ENCODE assay signal across 16 cellular contexts in the genomic region with DNA sequence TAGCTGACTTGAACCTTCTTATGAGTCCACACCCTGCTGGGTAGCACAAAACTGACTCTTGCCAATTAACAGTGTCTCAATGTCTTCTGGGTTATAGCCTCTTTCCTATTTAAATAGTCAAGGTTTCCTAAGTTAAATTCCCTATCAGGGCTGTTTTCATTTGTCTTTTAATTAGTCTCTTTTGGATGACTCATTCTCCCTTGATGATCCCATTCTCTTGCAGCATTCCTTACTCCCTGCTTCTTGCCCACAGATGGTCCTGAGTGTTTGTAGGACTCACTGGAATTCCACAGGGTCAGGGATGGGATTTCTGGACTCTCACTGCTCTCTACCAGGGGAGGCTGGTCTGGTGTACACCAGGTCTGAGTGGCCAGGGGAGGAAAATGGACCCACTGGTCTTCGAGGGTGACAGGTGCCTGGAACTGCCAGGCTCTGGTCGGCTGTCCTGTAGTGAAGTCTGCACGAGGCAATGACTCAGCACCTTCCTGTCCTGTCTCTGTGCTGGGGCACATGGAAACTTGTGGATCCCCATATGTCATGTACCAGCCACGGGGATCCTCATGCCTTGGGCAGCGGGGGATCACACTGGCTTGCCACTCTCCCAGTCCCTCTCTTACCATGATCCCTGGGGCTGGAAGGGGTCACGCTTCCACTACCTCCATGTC.
DNase-seq lines count a peak whose midpoint lies in the region; ATAC-seq, FAIRE-seq and TF ChIP-seq lines count a peak whose summit lies in the region.
"Had no signal": no experiment of that assay in that cellular context is flagged by ENCODE, and none has a peak within 500 bp of the region (broad histone marks: within the 10 kb centered on the region; RNA-seq: fewer than 3 reads in every experiment).

No MANE protein-coding gene starts in this region.

- H2BK15ac ChIP-seq in H9 (ENCODE audit: low read depth, low read length): no peak overlapping the region

- H3K4ac ChIP-seq in H9 (ENCODE audit: low read depth, low read length): no peak overlapping the region

- no peaks in the 10 kb centered on the region for H3K9me2 ChIP-seq in PC-3 (replicated peaks; ENCODE audit: low read length)

- TF ChIP-seq POLR2A in esophagus muscularis mucosa (IDR thresholded peaks at IDR 0.05; ENCODE audit: low read depth) (no peak), GM12891 (IDR thresholded peaks at IDR 0.05; ENCODE audit: low read depth, low read length) (no peak)

- no TSS peak for BruUV-seq in PC-3 (replicated peaks; lab: Mats Ljungman, UMichigan)

- H2AK5ac ChIP-seq in H9 (ENCODE audit: insufficient read length, low read length): no peak overlapping the region

- no peaks in the 10 kb centered on the region for H3K79me1 ChIP-seq in H9 (ENCODE audit: insufficient read depth, low read depth, low read length, poor library complexity, severe bottlenecking)

- H3K4me1 ChIP-seq in H9 (ENCODE audit: insufficient read depth, low read length) (peaks cover 8% of the 10 kb centered on the region; the same call in 1 of the 2 replicates), PC-3 (ENCODE audit: insufficient read depth, low read length) (no peaks in the 10 kb centered on the region), esophagus muscularis mucosa (peaks cover 2 to 8% (median 6%) of the 10 kb centered on the region in 4 donors), osteoblast (ENCODE audit: insufficient read depth, low read length) (no peaks in the 10 kb centered on the region)

- H3K23ac ChIP-seq in H9 (ENCODE audit: insufficient read length, low read depth, low read length): no peak overlapping the region

- H3K27ac Mint-ChIP-seq in H9: peak overlapping the region; percentile 60 to 84 (median 62); a peak in 6 of 7 replicates
- H3K27ac Mint-ChIP-seq: activated T-helper 1 cell treated with anti-CD3 and anti-CD28 coated beads, Interleukin-12 subunit alpha, Interleukin-12 subunit beta, Interleukin-2, Interleukin-4 antibody, amounts not matched to agents 30 ng/mL and 10 ng/mL and 1 ng/mL, durations not matched to agents 14 hours and 24 hours and 36 hours; T-helper 2 cell treated with Interferon-gamma antibody and Interleukin-4, amounts not matched to agents 5 μg/mL and 100 μg/mL, for 36 hours had no signal

- intact Hi-C loops in PC-3 (cut with micrococcal nuclease): no loop called here
- intact Hi-C loops in esophagus muscularis mucosa (cut with DNase I): no loop called here

- no peaks in the 10 kb centered on the region for H3K79me2 ChIP-seq in H9 (ENCODE audit: insufficient read depth, low read length)
- H3K79me2 ChIP-seq in PC-3 (ENCODE audit: low read length): no peaks in the 10 kb centered on the region
- H3K79me2 ChIP-seq in osteoblast (ENCODE audit: insufficient read depth, low read length): no peaks in the 10 kb centered on the region

- FAIRE-seq in GM12891 (lab: Jason Lieb, UNC): no peak

- H3K36me3 Mint-ChIP-seq in H9 (ENCODE audit: insufficient read depth in 1 of 3, low read depth in 3 of 3): 0 out of 7 replicates have a peak, but pooled peaks cover 0 to 7% (median 0%) of the 10 kb centered on the region in 3 experiments
- H3K36me3 Mint-ChIP-seq: CD4-positive, CD25-positive, alpha-beta regulatory T cell had no signal

- no peak overlapping the region for H2BK12ac ChIP-seq in H9 (ENCODE audit: insufficient read length, low read depth, low read length)

- H4K8ac ChIP-seq in H9 (replicated peaks; ENCODE audit: insufficient read length, low read depth, low read length): no peak overlapping the region

- ATAC-seq in PC-3 (peak; percentile 45), HG03097 (IDR thresholded peaks at IDR 0.05; ENCODE audit: low FRiP score, unreplicated experiment) (no peak)
- no peak for ATAC-seq in stimulated activated naive CD8-positive, alpha-beta T cell treated with anti-CD3 and anti-CD28 coated beads, Interleukin-15, Interleukin-2, amounts not matched to agents 100 U/mL and 50 U/mL, for 24 hours
- ATAC-seq: left ventricle myocardium superior, Right ventricle myocardium inferior had no signal

- no peak overlapping the region for H4K5ac ChIP-seq in H9 (ENCODE audit: insufficient read length, low read depth, low read length)

- no peaks in the 10 kb centered on the region for H3F3A ChIP-seq in PC-3 (ENCODE audit: low read length, unreplicated experiment)

- H3K4me3 ChIP-seq in PC-3 (ENCODE audit: low read length): no peak overlapping the region
- H3K4me3 ChIP-seq in esophagus muscularis mucosa: no peak overlapping the region
- no peak overlapping the region for H3K4me3 ChIP-seq in osteoblast (ENCODE audit: insufficient read depth, low read length)

- H3K18ac ChIP-seq in H9 (ENCODE audit: insufficient read length, low read depth, low read length): no peak overlapping the region

- no peak overlapping the region for H2BK120ac ChIP-seq in H9 (ENCODE audit: low read depth, low read length, poor library complexity, severe bottlenecking)

- peak overlapping the region; percentile 58; the same call in 1 of the 2 replicates for H3K14ac ChIP-seq in H9 (ENCODE audit: insufficient read depth, low read length)

- H3K23me2 ChIP-seq in H9 (ENCODE audit: insufficient read length, low read depth, low read length, poor library complexity, severe bottlenecking): no peaks in the 10 kb centered on the region

- no peak overlapping the region for H2BK5ac ChIP-seq in H9 (ENCODE audit: insufficient read length, low read length)

- H3K4me2 ChIP-seq in H9 (ENCODE audit: insufficient read depth, insufficient read length, low read length) (no peak overlapping the region), PC-3 (ENCODE audit: low read length) (no peak overlapping the region), osteoblast (ENCODE audit: insufficient read depth, low read length) (no peak overlapping the region)

- H3K27me3 Mint-ChIP-seq in H9 (ENCODE audit: low read depth): no peaks in the 10 kb centered on the region; the same call in 1 of the 2 replicates

- TF ChIP-seq EP300 in esophagus muscularis mucosa (IDR thresholded peaks at IDR 0.05): no peak

- no peaks in the 10 kb centered on the region for H3K27me3 ChIP-seq in H9 (ENCODE audit: insufficient read depth, low read length)
- peaks cover 49% of the 10 kb centered on the region for H3K27me3 ChIP-seq in PC-3 (ENCODE audit: low read length)
- H3K27me3 ChIP-seq in esophagus muscularis mucosa: no peaks in the 10 kb centered on the region
- H3K27me3 ChIP-seq in osteoblast (ENCODE audit: insufficient read depth, low read length): peaks cover 19% of the 10 kb centered on the region

- H2BK20ac ChIP-seq in H9 (ENCODE audit: low read depth, low read length, poor library complexity, severe bottlenecking): no peak overlapping the region

- H3K9me3 ChIP-seq in H9 (ENCODE audit: control insufficient read depth, low read depth, low read length) (no peaks in the 10 kb centered on the region), PC-3 (ENCODE audit: low read length) (no peaks in the 10 kb centered on the region), esophagus muscularis mucosa (no peaks in the 10 kb centered on the region), osteoblast (ENCODE audit: low read depth, low read length) (no peaks in the 10 kb centered on the region)

- H4K20me1 ChIP-seq in H9 (ENCODE audit: control insufficient read depth, insufficient read depth, insufficient read length) (no peaks in the 10 kb centered on the region), PC-3 (ENCODE audit: low read length) (no peaks in the 10 kb centered on the region), osteoblast (ENCODE audit: insufficient read depth, low read length) (no peaks in the 10 kb centered on the region)

- no peak overlapping the region for H4K91ac ChIP-seq in H9 (ENCODE audit: insufficient read length, low read depth, low read length)

- CTCF ChIA-PET in PC-3 (lab: Charles Lee): interaction anchor here (0.6 kb wide), 1 partner anchor 577 kb away, joined by 3 read pairs; no protein-coding TSS in a partner anchor

- no peak overlapping the region for H3T11ph ChIP-seq in H9 (ENCODE audit: low read length)

- POLR2A ChIA-PET in PC-3 (lab: Charles Lee; ENCODE audit: unreplicated experiment): no interaction called here

- DNase-seq in H9: peak; percentile 69
- DNase-seq in PC-3: peak; percentile 27
- DNase-seq in esophagus muscularis mucosa (ENCODE audit: extremely low spot score): peak; percentile 77
- peak; percentile 34 for DNase-seq in osteoblast (ENCODE audit: insufficient read length, low spot score, missing footprints)
- DNase-seq in stimulated activated naive CD8-positive, alpha-beta T cell treated with anti-CD3 and anti-CD28 coated beads, Interleukin-15, Interleukin-2, amounts not matched to agents 100 U/mL and 50 U/mL, for 24 hours: no peak
- no peak for DNase-seq in GM12891 (ENCODE audit: insufficient read length, low spot score)
- DNase-seq in NCI-H2029 (lab: John Stamatoyannopoulos, UW): no peak
- DNase-seq: CD4-positive, CD25-positive, alpha-beta regulatory T cell; KBM-7; left ventricle myocardium superior; NCI-H2081; NCI-H774 had no signal

- H3K9me3 Mint-ChIP-seq in H9: peaks cover 6 to 7% of the 10 kb centered on the region in 2 experiments; a peak in 3 of 5 replicates
- H3K9me3 Mint-ChIP-seq: activated T-helper 1 cell treated with anti-CD3 and anti-CD28 coated beads, Interleukin-12 subunit alpha, Interleukin-12 subunit beta, Interleukin-2, Interleukin-4 antibody, amounts not matched to agents 30 ng/mL and 10 ng/mL and 1 ng/mL, durations not matched to agents 14 hours and 24 hours and 36 hours; T-helper 2 cell treated with Interferon-gamma antibody and Interleukin-4, amounts not matched to agents 5 μg/mL and 100 μg/mL, for 36 hours had no signal

- no peak for TF ChIP-seq CTCF in H9 (conservative IDR thresholded peaks at IDR 0.05)
- no peak for TF ChIP-seq CTCF in PC-3 (conservative IDR thresholded peaks at IDR 0.05; ENCODE audit: low read depth, low read length)
- no peak for TF ChIP-seq CTCF in esophagus muscularis mucosa (IDR thresholded peaks at IDR 0.05)
- no peak for TF ChIP-seq CTCF in osteoblast (IDR thresholded peaks at IDR 0.05; ENCODE audit: extremely low read depth, low read depth, low read length)

- no peak overlapping the region for H3K9ac ChIP-seq in H9 (ENCODE audit: extremely low read depth, insufficient read length, low read length)
- H3K9ac ChIP-seq in PC-3 (ENCODE audit: low read length): no peak overlapping the region

- WGBS in H9 (ENCODE audit: extremely low coverage, insufficient read length, low lambda C conversion rate): no CpG with 5 or more reads among the region's 6 CpGs
- 89% methylated on average over 3 of the region's 6 CpGs for WGBS in esophagus muscularis mucosa

- H3K56ac ChIP-seq in H9 (ENCODE audit: insufficient read length, low read depth, low read length): no peak overlapping the region

- H3K27ac ChIP-seq in H9 (ENCODE audit: insufficient read length, low read depth, low read length) (no peak overlapping the region), PC-3 (ENCODE audit: low read length) (no peak overlapping the region), esophagus muscularis mucosa (replicated peaks in 1 of 4) (no peak overlapping the region), osteoblast (ENCODE audit: low read depth, low read length) (no peak overlapping the region)

- H2AFZ ChIP-seq in H9 (ENCODE audit: low read length): no peak overlapping the region
- H2AFZ ChIP-seq in PC-3 (ENCODE audit: low read length): no peak overlapping the region
- no peak overlapping the region for H2AFZ ChIP-seq in osteoblast (ENCODE audit: low read length)

- no peaks in the 10 kb centered on the region for H3K36me3 ChIP-seq in PC-3 (ENCODE audit: low read depth, low read length)
- H3K36me3 ChIP-seq in esophagus muscularis mucosa: no peaks in the 10 kb centered on the region
- no peaks in the 10 kb centered on the region for H3K36me3 ChIP-seq in osteoblast (ENCODE audit: insufficient read depth, low read length)

- no peak overlapping the region for H3K4me3 Mint-ChIP-seq in H9
- H3K4me3 Mint-ChIP-seq: activated T-helper 1 cell treated with anti-CD3 and anti-CD28 coated beads, Interleukin-12 subunit alpha, Interleukin-12 subunit beta, Interleukin-2, Interleukin-4 antibody, amounts not matched to agents 30 ng/mL and 10 ng/mL and 1 ng/mL, durations not matched to agents 14 hours and 24 hours and 36 hours; CD4-positive, CD25-positive, alpha-beta regulatory T cell; T-helper 2 cell treated with Interferon-gamma antibody and Interleukin-4, amounts not matched to agents 5 μg/mL and 100 μg/mL, for 36 hours had no signal

- H3K4me1 Mint-ChIP-seq in H9: peaks cover 13 to 15% of the 10 kb centered on the region in 2 experiments
- H3K4me1 Mint-ChIP-seq: CD4-positive, CD25-positive, alpha-beta regulatory T cell had no signal

Comparison
In these comparisons a context has a peak if more than half of its experiments do, and no peak if none do; other contexts are left out.
1. DNase-seq: peak in H9 (single experiment), PC-3 (single experiment), esophagus muscularis mucosa (single experiment) and osteoblast (single experiment); none in stimulated activated naive CD8-positive, alpha-beta T cell treated with anti-CD3 and anti-CD28 coated beads, Interleukin-15, Interleukin-2, amounts not matched to agents 100 U/mL and 50 U/mL, for 24 hours (single experiment), GM12891 (single experiment) and NCI-H2029 (single experiment).